In genomic region chr13:70668983-70669382, GRCh38 we compare ENCODE assay signal across 16 cellular contexts.
"Had no signal": no experiment of that assay in that cellular context is flagged by ENCODE, and none has a peak within 500 bp of the region (broad histone marks: within the 10 kb centered on the region; RNA-seq: fewer than 3 reads in every experiment).

No MANE protein-coding gene starts in this region.

- H3K4me3 ChIP-seq: breast epithelium, dorsolateral prefrontal cortex, esophagus squamous epithelium, neural progenitor cell, ovary, sigmoid colon had no signal

- DNase-seq: activated naive CD4-positive, alpha-beta T cell; activated naive CD8-positive, alpha-beta T cell treated with anti-CD3 and anti-CD28 coated beads, Interleukin-2, amount 10 ng/mL, durations not matched to agents 7 days and 5 days; aorta; dorsolateral prefrontal cortex; esophagus squamous epithelium; foreskin melanocyte; head of caudate nucleus; immature natural killer cell; naive B cell; ovary; sigmoid colon; stimulated activated CD4-positive, alpha-beta T cell treated with anti-CD3 and anti-CD28 coated beads, Interleukin-1b, Interleukin-23, amount 100 ng/mL, for 48 hours; stimulated activated naive CD8-positive, alpha-beta T cell treated with anti-CD3 and anti-CD28 coated beads, Interleukin-15, amount 100 ng/mL, for 72 hours had no signal

- H3K9me3 ChIP-seq: breast epithelium, esophagus squamous epithelium, ovary, sigmoid colon had no signal

- H2AFZ ChIP-seq: neural progenitor cell had no signal

- H3K4me2 ChIP-seq: neural progenitor cell had no signal

- H3K36me3 ChIP-seq: breast epithelium, esophagus squamous epithelium, neural progenitor cell, ovary, sigmoid colon had no signal

- H3K4me1 ChIP-seq: breast epithelium, esophagus squamous epithelium, sigmoid colon had no signal

- ATAC-seq: activated CD4-positive, CD25-positive, alpha-beta regulatory T cell treated with anti-CD3 and anti-CD28 coated beads, Interleukin-2, amount 50 U/mL, for 24 hours; stimulated activated naive CD8-positive, alpha-beta T cell treated with anti-CD3 and anti-CD28 coated beads, Interleukin-15, amount 100 ng/mL, for 72 hours had no signal

- H3K27me3 ChIP-seq: breast epithelium, esophagus squamous epithelium, neural progenitor cell, ovary, sigmoid colon had no signal

- H3K27ac ChIP-seq: breast epithelium, dorsolateral prefrontal cortex, esophagus squamous epithelium, neural progenitor cell, ovary, sigmoid colon had no signal

- H3K9ac ChIP-seq: neural progenitor cell had no signal
